1 cellular context compared by ENCODE assay signal in the genomic region with DNA sequence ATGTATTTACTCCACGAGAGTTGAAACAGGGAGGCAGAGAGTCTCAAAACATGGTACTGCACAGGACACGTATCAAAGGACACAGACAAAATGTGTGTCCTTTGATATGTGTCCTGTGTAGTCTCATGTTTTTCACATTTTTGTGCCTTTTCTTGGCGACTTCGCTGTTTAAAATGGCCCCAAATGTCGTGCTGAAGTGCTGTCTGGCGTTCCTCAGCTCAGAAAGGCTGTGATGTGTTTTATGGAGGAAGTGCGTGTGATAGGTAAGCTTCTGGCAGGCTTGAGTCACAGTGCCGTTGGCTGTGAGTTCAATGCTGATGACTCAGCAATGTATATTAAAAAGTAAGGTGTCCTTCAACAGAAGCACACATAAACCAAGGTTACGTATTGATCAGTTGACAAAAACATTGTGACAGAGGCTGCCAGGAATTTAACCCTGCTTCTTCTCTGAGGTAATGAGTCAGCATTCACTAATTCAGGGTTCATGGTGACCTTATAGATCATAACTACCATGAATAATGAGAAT.
TF ChIP-seq lines count a peak whose summit lies in the region.

No MANE protein-coding gene starts in this region.

TF ChIP-seq in HepG2, 621 proteins besides CTCF, POLR2A, EP300 and RAD21 (continued from another document and continues in another):
- TF ChIP-seq, protein P1, sequence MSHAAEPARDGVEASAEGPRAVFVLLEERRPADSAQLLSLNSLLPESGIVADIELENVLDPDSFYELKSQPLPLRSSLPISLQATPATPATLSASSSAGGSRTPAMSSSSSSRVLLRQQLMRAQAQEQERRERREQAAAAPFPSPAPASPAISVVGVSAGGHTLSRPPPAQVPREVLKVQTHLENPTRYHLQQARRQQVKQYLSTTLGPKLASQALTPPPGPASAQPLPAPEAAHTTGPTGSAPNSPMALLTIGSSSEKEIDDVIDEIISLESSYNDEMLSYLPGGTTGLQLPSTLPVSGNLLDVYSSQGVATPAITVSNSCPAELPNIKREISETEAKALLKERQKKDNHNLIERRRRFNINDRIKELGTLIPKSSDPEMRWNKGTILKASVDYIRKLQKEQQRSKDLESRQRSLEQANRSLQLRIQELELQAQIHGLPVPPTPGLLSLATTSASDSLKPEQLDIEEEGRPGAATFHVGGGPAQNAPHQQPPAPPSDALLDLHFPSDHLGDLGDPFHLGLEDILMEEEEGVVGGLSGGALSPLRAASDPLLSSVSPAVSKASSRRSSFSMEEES (CRISPR knock-in tag; IDR thresholded peaks at IDR 0.05) = no peak
- TF ChIP-seq, protein P2, sequence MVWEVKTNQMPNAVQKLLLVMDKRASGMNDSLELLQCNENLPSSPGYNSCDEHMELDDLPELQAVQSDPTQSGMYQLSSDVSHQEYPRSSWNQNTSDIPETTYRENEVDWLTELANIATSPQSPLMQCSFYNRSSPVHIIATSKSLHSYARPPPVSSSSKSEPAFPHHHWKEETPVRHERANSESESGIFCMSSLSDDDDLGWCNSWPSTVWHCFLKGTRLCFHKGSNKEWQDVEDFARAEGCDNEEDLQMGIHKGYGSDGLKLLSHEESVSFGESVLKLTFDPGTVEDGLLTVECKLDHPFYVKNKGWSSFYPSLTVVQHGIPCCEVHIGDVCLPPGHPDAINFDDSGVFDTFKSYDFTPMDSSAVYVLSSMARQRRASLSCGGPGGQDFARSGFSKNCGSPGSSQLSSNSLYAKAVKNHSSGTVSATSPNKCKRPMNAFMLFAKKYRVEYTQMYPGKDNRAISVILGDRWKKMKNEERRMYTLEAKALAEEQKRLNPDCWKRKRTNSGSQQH (CRISPR knock-in tag; IDR thresholded peaks at IDR 0.05; ENCODE audit: low read depth) = 0 out of 2 replicates have a peak, but pooled peaks have one; percentile 54
- TF ChIP-seq ZNF652 (CRISPR knock-in tag; IDR thresholded peaks at IDR 0.05; ENCODE audit: borderline replicate concordance, low read depth) = peak; percentile 96
- TF ChIP-seq, protein P3, sequence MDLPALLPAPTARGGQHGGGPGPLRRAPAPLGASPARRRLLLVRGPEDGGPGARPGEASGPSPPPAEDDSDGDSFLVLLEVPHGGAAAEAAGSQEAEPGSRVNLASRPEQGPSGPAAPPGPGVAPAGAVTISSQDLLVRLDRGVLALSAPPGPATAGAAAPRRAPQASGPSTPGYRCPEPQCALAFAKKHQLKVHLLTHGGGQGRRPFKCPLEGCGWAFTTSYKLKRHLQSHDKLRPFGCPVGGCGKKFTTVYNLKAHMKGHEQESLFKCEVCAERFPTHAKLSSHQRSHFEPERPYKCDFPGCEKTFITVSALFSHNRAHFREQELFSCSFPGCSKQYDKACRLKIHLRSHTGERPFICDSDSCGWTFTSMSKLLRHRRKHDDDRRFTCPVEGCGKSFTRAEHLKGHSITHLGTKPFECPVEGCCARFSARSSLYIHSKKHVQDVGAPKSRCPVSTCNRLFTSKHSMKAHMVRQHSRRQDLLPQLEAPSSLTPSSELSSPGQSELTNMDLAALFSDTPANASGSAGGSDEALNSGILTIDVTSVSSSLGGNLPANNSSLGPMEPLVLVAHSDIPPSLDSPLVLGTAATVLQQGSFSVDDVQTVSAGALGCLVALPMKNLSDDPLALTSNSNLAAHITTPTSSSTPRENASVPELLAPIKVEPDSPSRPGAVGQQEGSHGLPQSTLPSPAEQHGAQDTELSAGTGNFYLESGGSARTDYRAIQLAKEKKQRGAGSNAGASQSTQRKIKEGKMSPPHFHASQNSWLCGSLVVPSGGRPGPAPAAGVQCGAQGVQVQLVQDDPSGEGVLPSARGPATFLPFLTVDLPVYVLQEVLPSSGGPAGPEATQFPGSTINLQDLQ (CRISPR knock-in tag; IDR thresholded peaks at IDR 0.05) = no peak
- TF ChIP-seq SRSF9 (IDR thresholded peaks at IDR 0.05; ENCODE audit: borderline replicate concordance, insufficient read depth, low read depth, low read length, poor library complexity, severe bottlenecking) = no peak
- no peak for TF ChIP-seq ZNF891 (CRISPR knock-in tag; IDR thresholded peaks at IDR 0.05)
- TF ChIP-seq, protein P4, sequence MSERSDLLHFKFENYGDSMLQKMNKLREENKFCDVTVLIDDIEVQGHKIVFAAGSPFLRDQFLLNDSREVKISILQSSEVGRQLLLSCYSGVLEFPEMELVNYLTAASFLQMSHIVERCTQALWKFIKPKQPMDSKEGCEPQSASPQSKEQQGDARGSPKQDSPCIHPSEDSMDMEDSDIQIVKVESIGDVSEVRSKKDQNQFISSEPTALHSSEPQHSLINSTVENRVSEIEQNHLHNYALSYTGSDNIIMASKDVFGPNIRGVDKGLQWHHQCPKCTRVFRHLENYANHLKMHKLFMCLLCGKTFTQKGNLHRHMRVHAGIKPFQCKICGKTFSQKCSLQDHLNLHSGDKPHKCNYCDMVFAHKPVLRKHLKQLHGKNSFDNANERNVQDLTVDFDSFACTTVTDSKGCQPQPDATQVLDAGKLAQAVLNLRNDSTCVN (CRISPR knock-in tag; IDR thresholded peaks at IDR 0.05; ENCODE audit: borderline replicate concordance) = peak; percentile 62; the same call in 1 of the 2 replicates
- no peak for TF ChIP-seq ZNF12 (CRISPR knock-in tag; IDR thresholded peaks at IDR 0.05)
- TF ChIP-seq ZNF562 (CRISPR knock-in tag; IDR thresholded peaks at IDR 0.05; ENCODE audit: borderline replicate concordance) = no peak
- no peak; the same call in 1 of the 2 replicates for TF ChIP-seq DNMT3B (CRISPR knock-in tag; conservative IDR thresholded peaks at IDR 0.05)
- TF ChIP-seq ZNF670 (CRISPR knock-in tag; IDR thresholded peaks at IDR 0.05; ENCODE audit: borderline replicate concordance) = 0 out of 2 replicates have a peak, but pooled peaks have one; percentile 43
- TF ChIP-seq, protein P5, sequence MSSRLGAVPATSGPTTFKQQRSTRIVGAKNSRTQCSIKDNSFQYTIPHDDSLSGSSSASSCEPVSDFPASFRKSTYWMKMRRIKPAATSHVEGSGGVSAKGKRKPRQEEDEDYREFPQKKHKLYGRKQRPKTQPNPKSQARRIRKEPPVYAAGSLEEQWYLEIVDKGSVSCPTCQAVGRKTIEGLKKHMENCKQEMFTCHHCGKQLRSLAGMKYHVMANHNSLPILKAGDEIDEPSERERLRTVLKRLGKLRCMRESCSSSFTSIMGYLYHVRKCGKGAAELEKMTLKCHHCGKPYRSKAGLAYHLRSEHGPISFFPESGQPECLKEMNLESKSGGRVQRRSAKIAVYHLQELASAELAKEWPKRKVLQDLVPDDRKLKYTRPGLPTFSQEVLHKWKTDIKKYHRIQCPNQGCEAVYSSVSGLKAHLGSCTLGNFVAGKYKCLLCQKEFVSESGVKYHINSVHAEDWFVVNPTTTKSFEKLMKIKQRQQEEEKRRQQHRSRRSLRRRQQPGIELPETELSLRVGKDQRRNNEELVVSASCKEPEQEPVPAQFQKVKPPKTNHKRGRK (CRISPR knock-in tag; IDR thresholded peaks at IDR 0.05) = no peak
- no peak for TF ChIP-seq ZFP90 (CRISPR knock-in tag; IDR thresholded peaks at IDR 0.05; ENCODE audit: borderline replicate concordance)
- peak; percentile 62 for TF ChIP-seq NR2F6 (IDR thresholded peaks at IDR 0.05)
- peak; percentile 44 for TF ChIP-seq NR2F6 (CRISPR knock-in tag; IDR thresholded peaks at IDR 0.05)
- no peak for TF ChIP-seq ZNF782 (CRISPR knock-in tag; IDR thresholded peaks at IDR 0.05; ENCODE audit: borderline replicate concordance)
- no peak for TF ChIP-seq ZSCAN29 (CRISPR knock-in tag; conservative IDR thresholded peaks at IDR 0.05)
- TF ChIP-seq ASH2L (IDR thresholded peaks at IDR 0.05; ENCODE audit: insufficient read length, low read depth, low read length) = no peak
- TF ChIP-seq, protein P6, sequence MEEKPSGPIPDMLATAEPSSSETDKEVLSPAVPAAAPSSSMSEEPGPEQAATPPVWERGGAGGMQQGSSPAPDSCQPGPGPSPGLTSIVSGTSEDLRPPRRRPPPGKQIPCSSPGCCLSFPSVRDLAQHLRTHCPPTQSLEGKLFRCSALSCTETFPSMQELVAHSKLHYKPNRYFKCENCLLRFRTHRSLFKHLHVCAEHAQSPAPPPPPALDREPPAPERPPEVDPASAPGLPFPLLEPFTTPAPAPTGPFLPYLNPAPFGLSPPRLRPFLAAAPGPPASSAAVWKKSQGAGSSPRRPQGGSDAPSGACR (CRISPR knock-in tag; IDR thresholded peaks at IDR 0.05) = 0 out of 2 replicates have a peak, but pooled peaks have one; percentile 43
- no peak for TF ChIP-seq NR3C1 (CRISPR knock-in tag; IDR thresholded peaks at IDR 0.05)
- no peak for TF ChIP-seq RAD51 (IDR thresholded peaks at IDR 0.05; ENCODE audit: borderline replicate concordance)
- no peak for TF ChIP-seq ZNF251 (CRISPR knock-in tag; IDR thresholded peaks at IDR 0.05)
- TF ChIP-seq, protein P7, sequence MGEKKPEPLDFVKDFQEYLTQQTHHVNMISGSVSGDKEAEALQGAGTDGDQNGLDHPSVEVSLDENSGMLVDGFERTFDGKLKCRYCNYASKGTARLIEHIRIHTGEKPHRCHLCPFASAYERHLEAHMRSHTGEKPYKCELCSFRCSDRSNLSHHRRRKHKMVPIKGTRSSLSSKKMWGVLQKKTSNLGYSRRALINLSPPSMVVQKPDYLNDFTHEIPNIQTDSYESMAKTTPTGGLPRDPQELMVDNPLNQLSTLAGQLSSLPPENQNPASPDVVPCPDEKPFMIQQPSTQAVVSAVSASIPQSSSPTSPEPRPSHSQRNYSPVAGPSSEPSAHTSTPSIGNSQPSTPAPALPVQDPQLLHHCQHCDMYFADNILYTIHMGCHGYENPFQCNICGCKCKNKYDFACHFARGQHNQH (CRISPR knock-in tag; IDR thresholded peaks at IDR 0.05) = peak; percentile 55; the same call in 1 of the 2 replicates
- no peak for TF ChIP-seq ZNF883 (CRISPR knock-in tag; IDR thresholded peaks at IDR 0.05; ENCODE audit: not compliant biosample characterization)
- TF ChIP-seq MEIS2 (CRISPR knock-in tag; IDR thresholded peaks at IDR 0.05) = no peak
- no peak for TF ChIP-seq RARG (CRISPR knock-in tag; IDR thresholded peaks at IDR 0.05; ENCODE audit: low read depth)
- TF ChIP-seq, protein P8, sequence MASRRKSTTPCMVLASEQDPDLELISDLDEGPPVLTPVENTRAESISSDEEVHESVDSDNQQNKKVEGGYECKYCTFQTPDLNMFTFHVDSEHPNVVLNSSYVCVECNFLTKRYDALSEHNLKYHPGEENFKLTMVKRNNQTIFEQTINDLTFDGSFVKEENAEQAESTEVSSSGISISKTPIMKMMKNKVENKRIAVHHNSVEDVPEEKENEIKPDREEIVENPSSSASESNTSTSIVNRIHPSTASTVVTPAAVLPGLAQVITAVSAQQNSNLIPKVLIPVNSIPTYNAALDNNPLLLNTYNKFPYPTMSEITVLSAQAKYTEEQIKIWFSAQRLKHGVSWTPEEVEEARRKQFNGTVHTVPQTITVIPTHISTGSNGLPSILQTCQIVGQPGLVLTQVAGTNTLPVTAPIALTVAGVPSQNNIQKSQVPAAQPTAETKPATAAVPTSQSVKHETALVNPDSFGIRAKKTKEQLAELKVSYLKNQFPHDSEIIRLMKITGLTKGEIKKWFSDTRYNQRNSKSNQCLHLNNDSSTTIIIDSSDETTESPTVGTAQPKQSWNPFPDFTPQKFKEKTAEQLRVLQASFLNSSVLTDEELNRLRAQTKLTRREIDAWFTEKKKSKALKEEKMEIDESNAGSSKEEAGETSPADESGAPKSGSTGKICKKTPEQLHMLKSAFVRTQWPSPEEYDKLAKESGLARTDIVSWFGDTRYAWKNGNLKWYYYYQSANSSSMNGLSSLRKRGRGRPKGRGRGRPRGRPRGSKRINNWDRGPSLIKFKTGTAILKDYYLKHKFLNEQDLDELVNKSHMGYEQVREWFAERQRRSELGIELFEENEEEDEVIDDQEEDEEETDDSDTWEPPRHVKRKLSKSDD (CRISPR knock-in tag; IDR thresholded peaks at IDR 0.05; ENCODE audit: low read depth) = no peak; the same call in 1 of the 2 replicates
- TF ChIP-seq ZNF329 (CRISPR knock-in tag; IDR thresholded peaks at IDR 0.05; ENCODE audit: low read depth) = no peak
- TF ChIP-seq, protein P9, sequence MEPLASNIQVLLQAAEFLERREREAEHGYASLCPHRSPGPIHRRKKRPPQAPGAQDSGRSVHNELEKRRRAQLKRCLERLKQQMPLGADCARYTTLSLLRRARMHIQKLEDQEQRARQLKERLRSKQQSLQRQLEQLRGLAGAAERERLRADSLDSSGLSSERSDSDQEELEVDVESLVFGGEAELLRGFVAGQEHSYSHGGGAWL (CRISPR knock-in tag; IDR thresholded peaks at IDR 0.05) = no peak
- TF ChIP-seq ATF1 (CRISPR knock-in tag; IDR thresholded peaks at IDR 0.05) = 0 out of 2 replicates have a peak, but pooled peaks have one; percentile 43
- TF ChIP-seq ZNF317 (CRISPR knock-in tag; IDR thresholded peaks at IDR 0.05) = peak; percentile 99
- no peak for TF ChIP-seq ZFP82 (CRISPR knock-in tag; IDR thresholded peaks at IDR 0.05; ENCODE audit: borderline replicate concordance)
- 0 out of 2 replicates have a peak, but pooled peaks have one; percentile 55 for TF ChIP-seq MXD4 (CRISPR knock-in tag; IDR thresholded peaks at IDR 0.05)
- TF ChIP-seq, protein P10, sequence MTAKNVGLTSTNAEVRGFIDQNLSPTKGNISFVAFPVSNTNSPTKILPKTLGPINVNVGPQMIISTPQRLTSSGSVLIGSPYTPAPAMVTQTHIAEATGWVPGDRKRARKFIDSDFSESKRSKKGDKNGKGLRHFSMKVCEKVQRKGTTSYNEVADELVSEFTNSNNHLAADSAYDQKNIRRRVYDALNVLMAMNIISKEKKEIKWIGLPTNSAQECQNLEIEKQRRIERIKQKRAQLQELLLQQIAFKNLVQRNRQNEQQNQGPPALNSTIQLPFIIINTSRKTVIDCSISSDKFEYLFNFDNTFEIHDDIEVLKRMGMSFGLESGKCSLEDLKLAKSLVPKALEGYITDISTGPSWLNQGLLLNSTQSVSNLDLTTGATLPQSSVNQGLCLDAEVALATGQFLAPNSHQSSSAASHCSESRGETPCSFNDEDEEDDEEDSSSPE (CRISPR knock-in tag; IDR thresholded peaks at IDR 0.05) = peak; percentile 44; the same call in 1 of the 2 replicates
- TF ChIP-seq, protein P11, sequence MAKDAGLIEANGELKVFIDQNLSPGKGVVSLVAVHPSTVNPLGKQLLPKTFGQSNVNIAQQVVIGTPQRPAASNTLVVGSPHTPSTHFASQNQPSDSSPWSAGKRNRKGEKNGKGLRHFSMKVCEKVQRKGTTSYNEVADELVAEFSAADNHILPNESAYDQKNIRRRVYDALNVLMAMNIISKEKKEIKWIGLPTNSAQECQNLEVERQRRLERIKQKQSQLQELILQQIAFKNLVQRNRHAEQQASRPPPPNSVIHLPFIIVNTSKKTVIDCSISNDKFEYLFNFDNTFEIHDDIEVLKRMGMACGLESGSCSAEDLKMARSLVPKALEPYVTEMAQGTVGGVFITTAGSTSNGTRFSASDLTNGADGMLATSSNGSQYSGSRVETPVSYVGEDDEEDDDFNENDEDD (CRISPR knock-in tag; IDR thresholded peaks at IDR 0.05; ENCODE audit: borderline replicate concordance) = no peak; the same call in 1 of the 2 replicates
- TF ChIP-seq SCMH1 (CRISPR knock-in tag; IDR thresholded peaks at IDR 0.05; ENCODE audit: borderline replicate concordance) = no peak
- TF ChIP-seq, protein P12, sequence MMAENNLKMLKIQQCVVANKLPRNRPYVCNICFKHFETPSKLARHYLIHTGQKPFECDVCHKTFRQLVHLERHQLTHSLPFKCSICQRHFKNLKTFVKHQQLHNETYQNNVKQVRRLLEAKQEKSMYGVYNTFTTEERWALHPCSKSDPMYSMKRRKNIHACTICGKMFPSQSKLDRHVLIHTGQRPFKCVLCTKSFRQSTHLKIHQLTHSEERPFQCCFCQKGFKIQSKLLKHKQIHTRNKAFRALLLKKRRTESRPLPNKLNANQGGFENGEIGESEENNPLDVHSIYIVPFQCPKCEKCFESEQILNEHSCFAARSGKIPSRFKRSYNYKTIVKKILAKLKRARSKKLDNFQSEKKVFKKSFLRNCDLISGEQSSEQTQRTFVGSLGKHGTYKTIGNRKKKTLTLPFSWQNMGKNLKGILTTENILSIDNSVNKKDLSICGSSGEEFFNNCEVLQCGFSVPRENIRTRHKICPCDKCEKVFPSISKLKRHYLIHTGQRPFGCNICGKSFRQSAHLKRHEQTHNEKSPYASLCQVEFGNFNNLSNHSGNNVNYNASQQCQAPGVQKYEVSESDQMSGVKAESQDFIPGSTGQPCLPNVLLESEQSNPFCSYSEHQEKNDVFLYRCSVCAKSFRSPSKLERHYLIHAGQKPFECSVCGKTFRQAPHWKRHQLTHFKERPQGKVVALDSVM (CRISPR knock-in tag; IDR thresholded peaks at IDR 0.05) = no peak
- TF ChIP-seq TBP (CRISPR knock-in tag; IDR thresholded peaks at IDR 0.05) = no peak
- TF ChIP-seq MBNL3 (CRISPR knock-in tag; conservative IDR thresholded peaks at IDR 0.05) = no peak
